Comparison of ENCODE assay signal across 1 cellular context in the genomic region with DNA sequence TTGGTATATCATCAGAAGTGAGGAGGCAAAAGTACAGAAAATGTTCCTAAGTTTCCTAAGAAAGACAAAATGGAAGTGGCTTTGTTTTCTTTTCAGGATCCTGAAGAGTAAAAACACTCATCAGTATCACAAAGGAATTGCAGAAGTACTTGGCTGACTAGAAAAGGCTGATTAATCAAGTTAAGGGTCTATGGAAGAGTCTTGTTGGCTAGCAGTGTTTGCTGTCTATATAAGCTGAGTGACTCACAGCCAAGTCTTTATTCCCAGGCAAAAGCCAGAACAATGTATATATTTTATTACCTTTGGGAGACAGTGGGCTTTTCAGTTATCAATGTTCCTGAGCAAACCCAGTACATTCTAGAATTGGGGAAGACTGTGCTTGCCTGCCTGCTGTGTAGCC.
TF ChIP-seq lines count a peak whose summit lies in the region.

No MANE protein-coding gene starts in this region.

TF ChIP-seq in GM23338, 12 proteins besides CTCF, POLR2A, EP300 and RAD21 (continued from another document):
- TF ChIP-seq, protein P1, sequence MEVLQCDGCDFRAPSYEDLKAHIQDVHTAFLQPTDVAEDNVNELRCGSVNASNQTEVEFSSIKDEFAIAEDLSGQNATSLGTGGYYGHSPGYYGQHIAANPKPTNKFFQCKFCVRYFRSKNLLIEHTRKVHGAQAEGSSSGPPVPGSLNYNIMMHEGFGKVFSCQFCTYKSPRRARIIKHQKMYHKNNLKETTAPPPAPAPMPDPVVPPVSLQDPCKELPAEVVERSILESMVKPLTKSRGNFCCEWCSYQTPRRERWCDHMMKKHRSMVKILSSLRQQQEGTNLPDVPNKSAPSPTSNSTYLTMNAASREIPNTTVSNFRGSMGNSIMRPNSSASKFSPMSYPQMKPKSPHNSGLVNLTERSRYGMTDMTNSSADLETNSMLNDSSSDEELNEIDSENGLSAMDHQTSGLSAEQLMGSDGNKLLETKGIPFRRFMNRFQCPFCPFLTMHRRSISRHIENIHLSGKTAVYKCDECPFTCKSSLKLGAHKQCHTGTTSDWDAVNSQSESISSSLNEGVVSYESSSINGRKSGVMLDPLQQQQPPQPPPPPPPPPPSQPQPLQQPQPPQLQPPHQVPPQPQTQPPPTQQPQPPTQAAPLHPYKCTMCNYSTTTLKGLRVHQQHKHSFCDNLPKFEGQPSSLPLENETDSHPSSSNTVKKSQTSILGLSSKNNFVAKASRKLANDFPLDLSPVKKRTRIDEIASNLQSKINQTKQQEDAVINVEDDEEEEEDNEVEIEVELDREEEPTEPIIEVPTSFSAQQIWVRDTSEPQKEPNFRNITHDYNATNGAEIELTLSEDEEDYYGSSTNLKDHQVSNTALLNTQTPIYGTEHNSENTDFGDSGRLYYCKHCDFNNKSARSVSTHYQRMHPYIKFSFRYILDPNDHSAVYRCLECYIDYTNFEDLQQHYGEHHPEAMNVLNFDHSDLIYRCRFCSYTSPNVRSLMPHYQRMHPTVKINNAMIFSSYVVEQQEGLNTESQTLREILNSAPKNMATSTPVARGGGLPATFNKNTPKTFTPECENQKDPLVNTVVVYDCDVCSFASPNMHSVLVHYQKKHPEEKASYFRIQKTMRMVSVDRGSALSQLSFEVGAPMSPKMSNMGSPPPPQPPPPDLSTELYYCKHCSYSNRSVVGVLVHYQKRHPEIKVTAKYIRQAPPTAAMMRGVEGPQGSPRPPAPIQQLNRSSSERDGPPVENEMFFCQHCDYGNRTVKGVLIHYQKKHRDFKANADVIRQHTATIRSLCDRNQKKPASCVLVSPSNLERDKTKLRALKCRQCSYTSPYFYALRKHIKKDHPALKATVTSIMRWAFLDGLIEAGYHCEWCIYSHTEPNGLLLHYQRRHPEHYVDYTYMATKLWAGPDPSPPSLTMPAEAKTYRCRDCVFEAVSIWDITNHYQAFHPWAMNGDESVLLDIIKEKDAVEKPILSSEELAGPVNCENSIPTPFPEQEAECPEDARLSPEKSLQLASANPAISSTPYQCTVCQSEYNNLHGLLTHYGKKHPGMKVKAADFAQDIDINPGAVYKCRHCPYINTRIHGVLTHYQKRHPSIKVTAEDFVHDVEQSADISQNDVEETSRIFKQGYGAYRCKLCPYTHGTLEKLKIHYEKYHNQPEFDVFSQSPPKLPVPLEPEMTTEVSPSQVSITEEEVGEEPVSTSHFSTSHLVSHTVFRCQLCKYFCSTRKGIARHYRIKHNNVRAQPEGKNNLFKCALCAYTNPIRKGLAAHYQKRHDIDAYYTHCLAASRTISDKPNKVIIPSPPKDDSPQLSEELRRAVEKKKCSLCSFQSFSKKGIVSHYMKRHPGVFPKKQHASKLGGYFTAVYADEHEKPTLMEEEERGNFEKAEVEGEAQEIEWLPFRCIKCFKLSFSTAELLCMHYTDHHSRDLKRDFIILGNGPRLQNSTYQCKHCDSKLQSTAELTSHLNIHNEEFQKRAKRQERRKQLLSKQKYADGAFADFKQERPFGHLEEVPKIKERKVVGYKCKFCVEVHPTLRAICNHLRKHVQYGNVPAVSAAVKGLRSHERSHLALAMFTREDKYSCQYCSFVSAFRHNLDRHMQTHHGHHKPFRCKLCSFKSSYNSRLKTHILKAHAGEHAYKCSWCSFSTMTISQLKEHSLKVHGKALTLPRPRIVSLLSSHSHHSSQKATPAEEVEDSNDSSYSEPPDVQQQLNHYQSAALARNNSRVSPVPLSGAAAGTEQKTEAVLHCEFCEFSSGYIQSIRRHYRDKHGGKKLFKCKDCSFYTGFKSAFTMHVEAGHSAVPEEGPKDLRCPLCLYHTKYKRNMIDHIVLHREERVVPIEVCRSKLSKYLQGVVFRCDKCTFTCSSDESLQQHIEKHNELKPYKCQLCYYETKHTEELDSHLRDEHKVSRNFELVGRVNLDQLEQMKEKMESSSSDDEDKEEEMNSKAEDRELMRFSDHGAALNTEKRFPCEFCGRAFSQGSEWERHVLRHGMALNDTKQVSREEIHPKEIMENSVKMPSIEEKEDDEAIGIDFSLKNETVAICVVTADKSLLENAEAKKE (CRISPR knock-in tag; IDR thresholded peaks at IDR 0.05) = no peak
- TF ChIP-seq, protein P2, sequence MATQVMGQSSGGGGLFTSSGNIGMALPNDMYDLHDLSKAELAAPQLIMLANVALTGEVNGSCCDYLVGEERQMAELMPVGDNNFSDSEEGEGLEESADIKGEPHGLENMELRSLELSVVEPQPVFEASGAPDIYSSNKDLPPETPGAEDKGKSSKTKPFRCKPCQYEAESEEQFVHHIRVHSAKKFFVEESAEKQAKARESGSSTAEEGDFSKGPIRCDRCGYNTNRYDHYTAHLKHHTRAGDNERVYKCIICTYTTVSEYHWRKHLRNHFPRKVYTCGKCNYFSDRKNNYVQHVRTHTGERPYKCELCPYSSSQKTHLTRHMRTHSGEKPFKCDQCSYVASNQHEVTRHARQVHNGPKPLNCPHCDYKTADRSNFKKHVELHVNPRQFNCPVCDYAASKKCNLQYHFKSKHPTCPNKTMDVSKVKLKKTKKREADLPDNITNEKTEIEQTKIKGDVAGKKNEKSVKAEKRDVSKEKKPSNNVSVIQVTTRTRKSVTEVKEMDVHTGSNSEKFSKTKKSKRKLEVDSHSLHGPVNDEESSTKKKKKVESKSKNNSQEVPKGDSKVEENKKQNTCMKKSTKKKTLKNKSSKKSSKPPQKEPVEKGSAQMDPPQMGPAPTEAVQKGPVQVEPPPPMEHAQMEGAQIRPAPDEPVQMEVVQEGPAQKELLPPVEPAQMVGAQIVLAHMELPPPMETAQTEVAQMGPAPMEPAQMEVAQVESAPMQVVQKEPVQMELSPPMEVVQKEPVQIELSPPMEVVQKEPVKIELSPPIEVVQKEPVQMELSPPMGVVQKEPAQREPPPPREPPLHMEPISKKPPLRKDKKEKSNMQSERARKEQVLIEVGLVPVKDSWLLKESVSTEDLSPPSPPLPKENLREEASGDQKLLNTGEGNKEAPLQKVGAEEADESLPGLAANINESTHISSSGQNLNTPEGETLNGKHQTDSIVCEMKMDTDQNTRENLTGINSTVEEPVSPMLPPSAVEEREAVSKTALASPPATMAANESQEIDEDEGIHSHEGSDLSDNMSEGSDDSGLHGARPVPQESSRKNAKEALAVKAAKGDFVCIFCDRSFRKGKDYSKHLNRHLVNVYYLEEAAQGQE (IDR thresholded peaks at IDR 0.05; ENCODE audit: unreplicated experiment) = no peak
- TF ChIP-seq ZNF114 (CRISPR knock-in tag; IDR thresholded peaks at IDR 0.05) = no peak
- TF ChIP-seq JUNB (IDR thresholded peaks at IDR 0.05; ENCODE audit: unreplicated experiment) = no peak
- TF ChIP-seq ZNF331 (CRISPR knock-in tag; IDR thresholded peaks at IDR 0.05; ENCODE audit: low read depth) = no peak
- TF ChIP-seq CREB1 (CRISPR knock-in tag; IDR thresholded peaks at IDR 0.05; ENCODE audit: low read depth) = no peak
- TF ChIP-seq EZH2 (IDR thresholded peaks at IDR 0.05; ENCODE audit: low read depth, unreplicated experiment) = no peak
- TF ChIP-seq, protein P3, sequence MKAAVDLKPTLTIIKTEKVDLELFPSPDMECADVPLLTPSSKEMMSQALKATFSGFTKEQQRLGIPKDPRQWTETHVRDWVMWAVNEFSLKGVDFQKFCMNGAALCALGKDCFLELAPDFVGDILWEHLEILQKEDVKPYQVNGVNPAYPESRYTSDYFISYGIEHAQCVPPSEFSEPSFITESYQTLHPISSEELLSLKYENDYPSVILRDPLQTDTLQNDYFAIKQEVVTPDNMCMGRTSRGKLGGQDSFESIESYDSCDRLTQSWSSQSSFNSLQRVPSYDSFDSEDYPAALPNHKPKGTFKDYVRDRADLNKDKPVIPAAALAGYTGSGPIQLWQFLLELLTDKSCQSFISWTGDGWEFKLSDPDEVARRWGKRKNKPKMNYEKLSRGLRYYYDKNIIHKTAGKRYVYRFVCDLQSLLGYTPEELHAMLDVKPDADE (IDR thresholded peaks at IDR 0.05) = no peak
- TF ChIP-seq EZH2phosphoT487 (IDR thresholded peaks at IDR 0.05; ENCODE audit: unreplicated experiment) = no peak
- TF ChIP-seq NANOG (IDR thresholded peaks at IDR 0.05; ENCODE audit: borderline replicate concordance) = no peak
- TF ChIP-seq STAT1 (IDR thresholded peaks at IDR 0.05; ENCODE audit: unreplicated experiment) = no peak
